ENCODE assay signal across 12 cellular contexts in genomic region chr1:14597343-14598006, GRCh38. TPM values are rescaled to one million over a fixed set of nuclear protein-coding genes. Genes with fewer than 3 reads are reported as not detected.
DNase-seq lines count a peak whose midpoint lies in the region; ATAC-seq and TF ChIP-seq lines count a peak whose summit lies in the region.
"Had no signal": no experiment of that assay in that cellular context is flagged by ENCODE, and none has a peak within 500 bp of the region (broad histone marks: within the 10 kb centered on the region; RNA-seq: fewer than 3 reads in every experiment).

No MANE protein-coding gene starts in this region.

- peaks cover 14% of the 10 kb centered on the region for H3K23me2 ChIP-seq in H9 (ENCODE audit: insufficient read length, low read depth, low read length, poor library complexity, severe bottlenecking)

- H4K20me1 ChIP-seq in H9 (ENCODE audit: control insufficient read depth, insufficient read depth, insufficient read length) = no peaks in the 10 kb centered on the region

- no peak overlapping the region for H4K8ac ChIP-seq in H9 (replicated peaks; ENCODE audit: insufficient read length, low read depth, low read length)

- no peaks in the 10 kb centered on the region for H3K79me2 ChIP-seq in H9 (ENCODE audit: insufficient read depth, low read length)
- H3K79me2 ChIP-seq: parathyroid adenoma had no signal

- WGBS in H9 (ENCODE audit: extremely low coverage, insufficient read length, low lambda C conversion rate) = no CpG with 5 or more reads among the region's 10 CpGs

- H3K4me1 ChIP-seq in H9 (ENCODE audit: insufficient read depth, low read length) = peaks cover 13% of the 10 kb centered on the region
- H3K4me1 ChIP-seq: parathyroid adenoma had no signal

- H3K27ac ChIP-seq in H9 (ENCODE audit: insufficient read length, low read depth, low read length) (no peak overlapping the region), WERI-Rb-1 (no peak overlapping the region)
- H3K27ac ChIP-seq: parathyroid adenoma, thoracic aorta had no signal

- no peak overlapping the region for H2BK5ac ChIP-seq in H9 (ENCODE audit: insufficient read length, low read length)

- H3K4me3 ChIP-seq in WERI-Rb-1 (ENCODE audit: low read depth, low read length) = peak overlapping the region; percentile 47; the same call in 1 of the 2 replicates

- peak overlapping the region; percentile 5; the same call in 1 of the 2 replicates for H3K14ac ChIP-seq in H9 (ENCODE audit: insufficient read depth, low read length)

- no peak for TF ChIP-seq CTCF in H9 (conservative IDR thresholded peaks at IDR 0.05)
- no peak for TF ChIP-seq CTCF in WERI-Rb-1 (IDR thresholded peaks at IDR 0.05; ENCODE audit: low read depth, low read length)
- no peak for TF ChIP-seq CTCF in progenitor cell of endocrine pancreas (IDR thresholded peaks at IDR 0.05; ENCODE audit: unreplicated experiment)

- H3T11ph ChIP-seq in H9 (ENCODE audit: low read length) = no peak overlapping the region

- H2BK120ac ChIP-seq in H9 (ENCODE audit: low read depth, low read length, poor library complexity, severe bottlenecking) = no peak overlapping the region

- H2AFZ ChIP-seq in H9 (ENCODE audit: low read length) = no peak overlapping the region
- H2AFZ ChIP-seq: parathyroid adenoma had no signal

- H4K5ac ChIP-seq in H9 (ENCODE audit: insufficient read length, low read depth, low read length) = no peak overlapping the region

- H3K4me1 Mint-ChIP-seq in H9 (peaks cover 63 to 69% of the 10 kb centered on the region in 2 experiments), progenitor cell of endocrine pancreas (ENCODE audit: low read depth) (peaks cover 29% of the 10 kb centered on the region)
- H3K4me1 Mint-ChIP-seq: activated naive CD8-positive, alpha-beta T cell treated with anti-CD3 and anti-CD28 coated beads, Interleukin-2, amount 10 ng/mL, durations not matched to agents 7 days and 5 days had no signal

- H3K9ac ChIP-seq in H9 (ENCODE audit: extremely low read depth, insufficient read length, low read length) = no peak overlapping the region
- H3K9ac ChIP-seq: parathyroid adenoma had no signal

- H3K4me3 Mint-ChIP-seq in H9 (peak overlapping the region; percentile 77 to 86), progenitor cell of endocrine pancreas (ENCODE audit: low read depth) (peak overlapping the region; percentile 85)
- H3K4me3 Mint-ChIP-seq: activated naive CD8-positive, alpha-beta T cell treated with anti-CD3 and anti-CD28 coated beads, Interleukin-2, amount 10 ng/mL, durations not matched to agents 7 days and 5 days had no signal

- ATAC-seq in HG03135 (IDR thresholded peaks at IDR 0.05; ENCODE audit: unreplicated experiment) (no peak), HG02623 (IDR thresholded peaks at IDR 0.05; ENCODE audit: unreplicated experiment) (no peak)

- H3K56ac ChIP-seq in H9 (ENCODE audit: insufficient read length, low read depth, low read length) = no peak overlapping the region

- peak overlapping the region; percentile 87 for H3K4me2 ChIP-seq in H9 (ENCODE audit: insufficient read depth, insufficient read length, low read length)

- H4K91ac ChIP-seq in H9 (ENCODE audit: insufficient read length, low read depth, low read length) = no peak overlapping the region

- H3K18ac ChIP-seq in H9 (ENCODE audit: insufficient read length, low read depth, low read length) = peak overlapping the region; percentile 83

- H2BK15ac ChIP-seq in H9 (ENCODE audit: low read depth, low read length) = no peak overlapping the region

- H3K79me1 ChIP-seq in H9 (ENCODE audit: insufficient read depth, low read depth, low read length, poor library complexity, severe bottlenecking) = no peaks in the 10 kb centered on the region

- peaks cover 42% of the 10 kb centered on the region for H3K27me3 Mint-ChIP-seq in H9 (ENCODE audit: low read depth)
- peaks cover 39% of the 10 kb centered on the region for H3K27me3 Mint-ChIP-seq in progenitor cell of endocrine pancreas

- no peak overlapping the region for H3K4ac ChIP-seq in H9 (ENCODE audit: low read depth, low read length)

- no peaks in the 10 kb centered on the region for H3K36me3 Mint-ChIP-seq in H9 (ENCODE audit: insufficient read depth in 1 of 3, low read depth in 3 of 3)
- H3K36me3 Mint-ChIP-seq in progenitor cell of endocrine pancreas (ENCODE audit: insufficient read depth) = no peaks in the 10 kb centered on the region
- H3K36me3 Mint-ChIP-seq: activated naive CD8-positive, alpha-beta T cell treated with anti-CD3 and anti-CD28 coated beads, Interleukin-2, amount 10 ng/mL, durations not matched to agents 7 days and 5 days had no signal

- H3K27ac Mint-ChIP-seq in H9 = no peak overlapping the region
- H3K27ac Mint-ChIP-seq in progenitor cell of endocrine pancreas = peak overlapping the region; percentile 93
- H3K27ac Mint-ChIP-seq: activated naive CD8-positive, alpha-beta T cell treated with anti-CD3 and anti-CD28 coated beads, Interleukin-2, amount 10 ng/mL, durations not matched to agents 7 days and 5 days had no signal

- no peak overlapping the region for H2BK20ac ChIP-seq in H9 (ENCODE audit: low read depth, low read length, poor library complexity, severe bottlenecking)

- H3K27me3 ChIP-seq in H9 (ENCODE audit: insufficient read depth, low read length) (peaks cover 9% of the 10 kb centered on the region; the same call in 1 of the 2 replicates), WERI-Rb-1 (ENCODE audit: insufficient read depth, low read depth, severe bottlenecking) (peaks cover 16% of the 10 kb centered on the region)

- H3K9me3 ChIP-seq in H9 (ENCODE audit: control insufficient read depth, low read depth, low read length) (no peaks in the 10 kb centered on the region), WERI-Rb-1 (ENCODE audit: severe bottlenecking) (no peaks in the 10 kb centered on the region)
- H3K9me3 ChIP-seq: thoracic aorta had no signal

- no peak overlapping the region for H2BK12ac ChIP-seq in H9 (ENCODE audit: insufficient read length, low read depth, low read length)

- no peak overlapping the region for H3K23ac ChIP-seq in H9 (ENCODE audit: insufficient read length, low read depth, low read length)

- H3K9me3 Mint-ChIP-seq in H9 (no peaks in the 10 kb centered on the region; a peak in 1 of 5 replicates), progenitor cell of endocrine pancreas (ENCODE audit: low read depth) (no peaks in the 10 kb centered on the region)
- H3K9me3 Mint-ChIP-seq: activated naive CD8-positive, alpha-beta T cell treated with anti-CD3 and anti-CD28 coated beads, Interleukin-2, amount 10 ng/mL, durations not matched to agents 7 days and 5 days had no signal

- H2AK5ac ChIP-seq in H9 (ENCODE audit: insufficient read length, low read length) = no peak overlapping the region

- H3K36me3 ChIP-seq in WERI-Rb-1 = no peaks in the 10 kb centered on the region
- H3K36me3 ChIP-seq: thoracic aorta had no signal

- DNase-seq in H9 = peak; percentile 79
- no peak for DNase-seq in WERI-Rb-1
- peak; percentile 51 for DNase-seq in iPS DF 4.7 (ENCODE audit: extremely low read depth, low spot score)
- DNase-seq in progenitor cell of endocrine pancreas (ENCODE audit: low spot score, unreplicated experiment) = no peak
- no peak for DNase-seq in activated CD4-positive, alpha-beta T cell treated with anti-CD3 and anti-CD28 coated beads, Interleukin-2, amount 50 U/mL, for 48 hours
- DNase-seq in activated T-cell treated with anti-CD3 and anti-CD28 coated beads for 4 hours = no peak
- DNase-seq: activated naive CD8-positive, alpha-beta T cell treated with anti-CD3 and anti-CD28 coated beads, Interleukin-2, amount 10 ng/mL, durations not matched to agents 7 days and 5 days; Calu3 had no signal

RNA-seq across cellular contexts. Expression of gene KAZN, which starts 1.0 kb away (rescaled TPM):
- total RNA-seq in H9 (2021) = 6.1 and 7.6 TPM in 2 replicates
- 12.9 and 14.6 TPM in 2 replicates for total RNA-seq in progenitor cell of endocrine pancreas

Comparison
In these comparisons a context has a peak if more than half of its experiments do, and no peak if none do; other contexts are left out.
1. DNase-seq: peak in H9 (single experiment) and iPS DF 4.7 (single experiment); none in WERI-Rb-1 (single experiment), progenitor cell of endocrine pancreas (single experiment), activated CD4-positive, alpha-beta T cell treated with anti-CD3 and anti-CD28 coated beads, Interleukin-2, amount 50 U/mL, for 48 hours (0 of 2) and activated T-cell treated with anti-CD3 and anti-CD28 coated beads for 4 hours (single experiment).